8 cellular contexts compared by ENCODE assay signal in the genomic region with DNA sequence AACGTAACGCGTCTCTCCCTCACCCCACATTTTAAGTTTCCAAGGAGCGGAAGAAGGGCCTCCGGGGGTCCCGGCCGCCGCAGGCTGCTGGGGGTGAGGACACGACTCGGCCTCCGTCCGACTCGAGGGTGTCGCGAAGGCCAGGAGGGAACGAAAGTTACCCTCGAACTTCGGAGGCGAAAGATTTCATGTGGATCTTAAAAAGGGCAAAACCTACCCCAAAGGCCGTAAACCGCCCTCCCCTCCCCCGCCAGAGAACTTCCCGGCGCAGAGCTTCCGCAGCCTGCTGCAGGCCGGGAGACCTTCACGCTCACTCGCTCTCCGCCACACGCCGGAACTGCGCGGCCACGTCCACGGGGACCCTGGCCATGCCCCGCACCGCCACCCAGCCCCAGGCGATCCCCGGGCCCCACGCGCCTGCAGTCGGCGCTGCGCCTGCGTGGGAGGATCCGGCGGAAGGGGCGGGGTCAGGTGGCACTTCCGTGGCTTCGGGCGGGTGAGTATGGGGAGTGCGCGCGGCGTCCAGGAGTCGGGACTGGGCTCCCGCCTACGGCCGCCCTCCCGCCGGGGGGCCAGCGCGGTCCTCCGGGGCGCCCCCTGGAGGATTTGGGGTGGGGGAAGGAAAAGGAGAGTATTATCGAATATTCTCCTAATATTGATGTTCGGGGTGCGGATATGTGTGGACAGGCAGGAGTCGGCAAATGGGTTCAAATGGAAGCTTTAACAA. TPM values are rescaled to one million over a fixed set of nuclear protein-coding genes. Genes with fewer than 3 reads are reported as not detected.
DNase-seq lines count a peak whose midpoint lies in the region; ATAC-seq and TF ChIP-seq lines count a peak whose summit lies in the region.

MMAA (plus strand) TSS at position 474 of the 727 bp plus-strand sequence. CDS start 19,755 bp downstream, outside the sequence.

- peak within 1 kb of the TSS; percentile 89 for H3K4me3 ChIP-seq in lung

- WGBS in lung, 2 donors = 0 to 1% methylated on average over 68 to 69 of the region's 69 CpGs

- TF ChIP-seq CTCF in CD4-positive, alpha-beta T cell (IDR thresholded peaks at IDR 0.05) = peak; percentile 67
- peak; percentile 40 for TF ChIP-seq CTCF in activated CD8-positive, alpha-beta T cell treated with anti-CD3 and anti-CD28 coated beads for 36 hours (IDR thresholded peaks at IDR 0.05)
- peak; percentile 1 for TF ChIP-seq CTCF in lung (IDR thresholded peaks at IDR 0.05; ENCODE audit: control extremely low read depth, extremely low read depth)

- H3K4me1 ChIP-seq in lung (ENCODE audit: control insufficient read depth in 2 of 2, insufficient read depth in 2 of 2, low read length in 2 of 2) = peaks cover 1 to 6% of the 10 kb centered on the region in 2 donors

- peak; percentile 92 for ATAC-seq in CD4-positive, alpha-beta T cell (ENCODE audit: poor library complexity)
- ATAC-seq in GM19372 (IDR thresholded peaks at IDR 0.05; ENCODE audit: low read depth, unreplicated experiment) (peak; percentile 82), HG03558 (IDR thresholded peaks at IDR 0.05; ENCODE audit: extremely low read depth, unreplicated experiment) (peak; percentile 69), lung (ENCODE audit: insufficient read depth, low FRiP score) (peak; percentile 99)
- peak; percentile 90 for ATAC-seq in activated CD8-positive, alpha-beta T cell treated with anti-CD3 and anti-CD28 coated beads for 36 hours

- no peaks in the 10 kb centered on the region for H3K36me3 ChIP-seq in lung (ENCODE audit: control insufficient read depth in 2 of 2, insufficient read depth in 2 of 2, low read length in 2 of 2)

- intact Hi-C loops in CD4-positive, alpha-beta T cell (cut with DNase I, micrococcal nuclease) = loop anchor here (2.0 to 10.0 kb wide), 7 partner anchors 114 to 1996 kb away; partner anchors contain the start of genes ABCE1 (in 2 of the 2), ANAPC10 (in 2 of the 2), OTUD4 (in 1 of the 2) and SLC10A7 (in 1 of the 2)
- intact Hi-C loops in activated CD8-positive, alpha-beta T cell treated with anti-CD3 and anti-CD28 coated beads for 36 hours (cut with micrococcal nuclease) = loop anchor here (1.0 to 5.0 kb wide), 3 partner anchors 137 to 318 kb away; partner anchors contain the start of genes SMAD1 and ZNF827

- peak within 1 kb of the TSS; percentile 99 for H3K27ac Mint-ChIP-seq in CD4-positive, alpha-beta T cell
- peak within 1 kb of the TSS; percentile 98 for H3K27ac Mint-ChIP-seq in activated CD8-positive, alpha-beta T cell treated with anti-CD3 and anti-CD28 coated beads for 36 hours

- no peaks in the 10 kb centered on the region for H3K9me3 Mint-ChIP-seq in CD4-positive, alpha-beta T cell
- peaks cover 6% of the 10 kb centered on the region for H3K9me3 Mint-ChIP-seq in activated CD8-positive, alpha-beta T cell treated with anti-CD3 and anti-CD28 coated beads for 36 hours

- POLR2A ChIA-PET in CD4-positive, alpha-beta T cell (lab: Charles Lee) = interaction anchor here (0.6 to 3.9 kb wide), 15 partner anchors 10 to 904 kb away, joined by 3 to 35 read pairs (median 3); partner anchors contain the start of genes ABCE1, ANAPC10 and OTUD4
- POLR2A ChIA-PET in activated CD8-positive, alpha-beta T cell treated with anti-CD3 and anti-CD28 coated beads for 36 hours (lab: Charles Lee) = interaction anchor here (0.6 to 1.2 kb wide), 7 partner anchors 14 to 440 kb away, joined by 3 to 4 read pairs (median 3); no protein-coding TSS in a partner anchor

- peak within 1 kb of the TSS; percentile 99 for H3K4me3 Mint-ChIP-seq in CD4-positive, alpha-beta T cell
- peak within 1 kb of the TSS; percentile 92 for H3K4me3 Mint-ChIP-seq in activated CD8-positive, alpha-beta T cell treated with anti-CD3 and anti-CD28 coated beads for 36 hours

- peaks cover 17% of the 10 kb centered on the region for H3K36me3 Mint-ChIP-seq in CD4-positive, alpha-beta T cell (ENCODE audit: low read depth)
- H3K36me3 Mint-ChIP-seq in activated CD8-positive, alpha-beta T cell treated with anti-CD3 and anti-CD28 coated beads for 36 hours (ENCODE audit: low read depth) = peaks cover 17% of the 10 kb centered on the region

- H3K9me3 ChIP-seq in CD4-positive, alpha-beta T cell (ENCODE audit: control insufficient read depth, low read length) = no peaks in the 10 kb centered on the region
- H3K9me3 ChIP-seq in lung (ENCODE audit: control insufficient read depth in 2 of 2, insufficient read depth in 1 of 2, low read length in 1 of 2) = no peaks in the 10 kb centered on the region

- H3K27ac ChIP-seq in CD4-positive, alpha-beta T cell (ENCODE audit: low read depth, low read length) = peak within 1 kb of the TSS; percentile 92
- H3K27ac ChIP-seq in lung (ENCODE audit: low read depth in 1 of 2, low read length in 1 of 2) = peak within 1 kb of the TSS; percentile 96 to 99

- peaks cover 6% of the 10 kb centered on the region for H3K27me3 Mint-ChIP-seq in CD4-positive, alpha-beta T cell
- no peaks in the 10 kb centered on the region for H3K27me3 Mint-ChIP-seq in activated CD8-positive, alpha-beta T cell treated with anti-CD3 and anti-CD28 coated beads for 36 hours

- H3K4me1 Mint-ChIP-seq in CD4-positive, alpha-beta T cell (ENCODE audit: low read depth) = peaks cover 54% of the 10 kb centered on the region
- peaks cover 44% of the 10 kb centered on the region for H3K4me1 Mint-ChIP-seq in activated CD8-positive, alpha-beta T cell treated with anti-CD3 and anti-CD28 coated beads for 36 hours (ENCODE audit: low read depth)

- H3K27me3 ChIP-seq in CD4-positive, alpha-beta T cell (ENCODE audit: control insufficient read depth, insufficient read depth, low read length) = no peaks in the 10 kb centered on the region
- H3K27me3 ChIP-seq in lung (ENCODE audit: control insufficient read depth, insufficient read depth) = no peaks in the 10 kb centered on the region

- DNase-seq in CD4-positive, alpha-beta T cell = peak; percentile 88 to 95 (median 91)
- peak; percentile 52 for DNase-seq in NCI-H82 treated with DMSO at 0.1 percent for 48 hours (lab: John Stamatoyannopoulos, UW; ENCODE audit: unreplicated experiment)
- DNase-seq in activated CD8-positive, alpha-beta T cell treated with anti-CD3 and anti-CD28 coated beads for 36 hours = peak; percentile 96
- DNase-seq in ecto neural progenitor cell (ENCODE audit: low spot score) = peak; percentile 93
- DNase-seq in lung (ENCODE audit: low spot score) = peak; percentile 95
- DNase-seq in stimulated activated CD4-positive, alpha-beta T cell treated with anti-CD3 and anti-CD28 coated beads, TNF-alpha, amount 100 ng/mL, for 4 hours (ENCODE audit: low read depth in 3 of 3) = peak; percentile 93 to 96 (median 96)

- CTCF ChIA-PET in CD4-positive, alpha-beta T cell (lab: Charles Lee) = interaction anchor here (0.7 to 2.5 kb wide), 3 partner anchors 9 to 385 kb away, joined by 3 to 9 read pairs (median 7); no protein-coding TSS in a partner anchor
- CTCF ChIA-PET in activated CD8-positive, alpha-beta T cell treated with anti-CD3 and anti-CD28 coated beads for 36 hours (lab: Charles Lee) = interaction anchor here (0.7 to 2.6 kb wide), 5 partner anchors 9 to 403 kb away, joined by 3 to 12 read pairs (median 5); no protein-coding TSS in a partner anchor

RNA-seq across cellular contexts. Expression of gene MMAA, which starts in this region (rescaled TPM):
- total RNA-seq in CD4-positive, alpha-beta T cell = 1 to 10 TPM; 7.0 to 7.2 TPM
- total RNA-seq in activated CD8-positive, alpha-beta T cell treated with anti-CD3 and anti-CD28 coated beads for 36 hours = 10 to 100 TPM; 14.4 to 15.9 TPM
- total RNA-seq in lung = 10 to 100 TPM in 1 of 2 donors, 1 to 10 TPM in 1; 6.5 to 10.3 TPM
- polyA plus RNA-seq in lung = 10 to 100 TPM in 1 of 2 donors, 1 to 10 TPM in 1; 7.4 to 14.0 TPM

Comparison
In these comparisons a context has a peak if more than half of its experiments do, and no peak if none do; other contexts are left out.
1. Peak in every context shown above with its lines: DNase-seq, ATAC-seq, H3K4me3 ChIP-seq and H3K27ac ChIP-seq.
2. CTCF ChIP-seq: peak in every context shown above with its lines; median percentile 67 in CD4-positive, alpha-beta T cell; 40 in activated CD8-positive, alpha-beta T cell treated with anti-CD3 and anti-CD28 coated beads for 36 hours; 1 in lung.